ENCODE assay signal across 25 cellular contexts in the genomic region with DNA sequence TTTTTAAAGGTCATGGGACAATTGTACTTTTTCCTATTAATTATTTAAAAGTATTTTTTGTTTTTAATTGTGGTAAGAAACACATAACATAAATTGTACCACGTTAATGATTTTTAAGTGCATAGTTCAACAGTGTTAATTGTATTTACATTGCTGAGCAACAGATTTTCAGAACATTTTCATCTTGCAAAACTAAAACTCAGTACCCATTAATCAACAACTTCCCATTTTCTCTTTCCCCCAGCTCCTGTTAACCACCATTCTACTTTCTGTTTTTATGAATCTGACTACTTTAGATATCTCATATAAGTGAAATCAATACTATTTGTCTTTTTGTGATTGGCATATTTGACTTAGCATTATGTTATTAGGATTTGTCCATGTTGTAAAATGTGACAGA.
"Had no signal": no experiment of that assay in that cellular context is flagged by ENCODE, and none has a peak within 500 bp of the region (broad histone marks: within the 10 kb centered on the region; RNA-seq: fewer than 3 reads in every experiment).

No MANE protein-coding gene starts in this region.

- H3K4me1 ChIP-seq: ascending aorta, psoas muscle, right atrium auricular region, spleen had no signal

- H3K27ac Mint-ChIP-seq: activated B cell treated with CpG ODN at 0.5 μM for 24 hours; activated CD4-positive, alpha-beta T cell treated with anti-CD3 and anti-CD28 coated beads for 36 hours; activated naive CD4-positive, alpha-beta T cell treated with anti-CD3 and anti-CD28 coated beads, Interleukin-2, amount 50 U/mL, for 72 hours; activated T-cell treated with anti-CD3 and anti-CD28 coated beads, Interleukin-2, amount 50 U/mL, for 24 hours; activated T-helper 17 cell treated with anti-CD3 and anti-CD28 coated beads, Interleukin-2, amount 50 U/mL, for 72 hours; natural killer cell treated with Interleukin-12 subunit alpha and Interleukin-12 subunit beta and Interleukin-15 and Interleukin-18, amount 100 ng/mL, for 72 hours; type B pancreatic cell had no signal

- H3K27me3 ChIP-seq: ascending aorta, brain microvascular endothelial cell, gastroesophageal sphincter, ovary, right atrium auricular region, spleen had no signal

- H3K4me3 ChIP-seq: ascending aorta, coronary artery, gastroesophageal sphincter, ovary, psoas muscle, right atrium auricular region, spleen, thoracic aorta had no signal

- H3K9me3 ChIP-seq: ascending aorta, gastroesophageal sphincter, ovary, psoas muscle, right atrium auricular region, spleen, thoracic aorta had no signal

- H3K36me3 Mint-ChIP-seq: activated naive CD4-positive, alpha-beta T cell treated with anti-CD3 and anti-CD28 coated beads, Interleukin-2, amount 50 U/mL, for 72 hours; natural killer cell treated with Interleukin-12 subunit alpha and Interleukin-12 subunit beta and Interleukin-15 and Interleukin-18, amount 100 ng/mL, for 72 hours; type B pancreatic cell had no signal

- H3K4me3 Mint-ChIP-seq: activated B cell treated with CpG ODN at 0.5 μM for 24 hours; activated CD4-positive, alpha-beta T cell treated with anti-CD3 and anti-CD28 coated beads for 36 hours; activated T-cell treated with anti-CD3 and anti-CD28 coated beads, Interleukin-2, amount 50 U/mL, for 24 hours; activated T-helper 17 cell treated with anti-CD3 and anti-CD28 coated beads, Interleukin-2, amount 50 U/mL, for 72 hours; central memory CD8-positive, alpha-beta T cell; natural killer cell treated with Interleukin-12 subunit alpha and Interleukin-12 subunit beta and Interleukin-15 and Interleukin-18, amount 100 ng/mL, for 72 hours; type B pancreatic cell had no signal

- H3K27me3 Mint-ChIP-seq: activated B cell treated with CpG ODN at 0.5 μM for 24 hours; activated CD4-positive, alpha-beta T cell treated with anti-CD3 and anti-CD28 coated beads for 36 hours; activated T-cell treated with anti-CD3 and anti-CD28 coated beads, Interleukin-2, amount 50 U/mL, for 24 hours; activated T-helper 17 cell treated with anti-CD3 and anti-CD28 coated beads, Interleukin-2, amount 50 U/mL, for 72 hours; central memory CD8-positive, alpha-beta T cell; natural killer cell treated with Interleukin-12 subunit alpha and Interleukin-12 subunit beta and Interleukin-15 and Interleukin-18, amount 100 ng/mL, for 72 hours; type B pancreatic cell had no signal

- H3K9me3 Mint-ChIP-seq: activated B cell treated with CpG ODN at 0.5 μM for 24 hours, type B pancreatic cell had no signal

- H3K36me3 ChIP-seq: ascending aorta, brain microvascular endothelial cell, gastroesophageal sphincter, ovary, right atrium auricular region, spleen, thoracic aorta had no signal

- H3K4me1 Mint-ChIP-seq: activated B cell treated with CpG ODN at 0.5 μM for 24 hours; activated CD4-positive, alpha-beta T cell treated with anti-CD3 and anti-CD28 coated beads for 36 hours; activated T-helper 17 cell treated with anti-CD3 and anti-CD28 coated beads, Interleukin-2, amount 50 U/mL, for 72 hours; central memory CD8-positive, alpha-beta T cell had no signal

- DNase-seq: activated B cell treated with CpG ODN at 0.5 μM for 24 hours; activated CD4-positive, alpha-beta T cell treated with anti-CD3 and anti-CD28 coated beads for 36 hours; activated CD4-positive, alpha-beta T cell treated with anti-CD3 and anti-CD28 coated beads, Interleukin-2, amount 50 U/mL, for 4 hours; activated CD8-positive, alpha-beta memory T cell treated with anti-CD3 and anti-CD28 coated beads for 24 hours; activated CD8-positive, alpha-beta memory T cell treated with anti-CD3 and anti-CD28 coated beads, Interleukin-2, amount 50 U/mL, for 4 hours; activated T-cell treated with anti-CD3 and anti-CD28 coated beads, Interleukin-2, amount 50 U/mL, for 24 hours; brain microvascular endothelial cell; head of caudate nucleus; hypothalamus; ovary; psoas muscle; spleen; stimulated activated CD4-positive, alpha-beta T cell treated with anti-CD3 and anti-CD28 coated beads, Interleukin-4, amount 100 ng/mL, for 24 hours; stimulated activated naive CD4-positive, alpha-beta T cell treated with Interleukin-2 at 50 U/mL for 16 hours; T1000 had no signal

- ATAC-seq: activated CD4-positive, alpha-beta T cell treated with anti-CD3 and anti-CD28 coated beads for 36 hours; activated T-helper 17 cell treated with anti-CD3 and anti-CD28 coated beads, Interleukin-2, amount 50 U/mL, for 72 hours; gastroesophageal sphincter; natural killer cell treated with Interleukin-12 subunit alpha and Interleukin-12 subunit beta and Interleukin-15 and Interleukin-18, amount 100 ng/mL, for 72 hours; psoas muscle had no signal
